8 cellular contexts compared by ENCODE assay signal in genomic region chr20:49045440-49046086, GRCh38. TPM values are rescaled to one million over a fixed set of nuclear protein-coding genes. Genes with fewer than 3 reads are reported as not detected.
DNase-seq lines count a peak whose midpoint lies in the region; ATAC-seq, FAIRE-seq and TF ChIP-seq lines count a peak whose summit lies in the region.

No MANE protein-coding gene starts in this region.

- FAIRE-seq in astrocyte (lab: Jason Lieb, UNC): no peak

- no peak for ATAC-seq in GM21526 (IDR thresholded peaks at IDR 0.05; ENCODE audit: low FRiP score, unreplicated experiment)

- H3K27ac ChIP-seq in astrocyte (ENCODE audit: low read depth, low read length): peak overlapping the region; percentile 95

- no peaks in the 10 kb centered on the region for H3K9me3 ChIP-seq in astrocyte (ENCODE audit: insufficient read depth, low read depth, low read length)

- H3K27me3 ChIP-seq in astrocyte (ENCODE audit: insufficient read depth, low read length): no peaks in the 10 kb centered on the region

- peaks cover 44% of the 10 kb centered on the region for H3K79me2 ChIP-seq in astrocyte (ENCODE audit: insufficient read depth, low read length)

- no peaks in the 10 kb centered on the region for H3K27me3 Mint-ChIP-seq in astrocyte (ENCODE audit: low read depth, unreplicated experiment)
- H3K27me3 Mint-ChIP-seq in immature natural killer cell (ENCODE audit: low read depth in 3 of 3): peaks cover 8 to 14% (median 11%) of the 10 kb centered on the region in 3 donors

- no peak for TF ChIP-seq CTCF in astrocyte (IDR thresholded peaks at IDR 0.05; ENCODE audit: insufficient read depth, low read depth, low read length)

- H3K4me3 Mint-ChIP-seq in astrocyte (ENCODE audit: unreplicated experiment) (peak overlapping the region; percentile 95), immature natural killer cell (peak overlapping the region; percentile 98 to 99 (median 99))

- H3K4me3 ChIP-seq in astrocyte (ENCODE audit: insufficient read depth, low read depth, low read length): peak overlapping the region; percentile 76

- peak overlapping the region; percentile 84 for H3K4me2 ChIP-seq in astrocyte (ENCODE audit: low read length)

- DNase-seq in NCI-H345 treated with DMSO at 0.1 percent for 48 hours (lab: John Stamatoyannopoulos, UW; ENCODE audit: unreplicated experiment): peak; percentile 39
- no peak for DNase-seq in NCI-H345 (lab: John Stamatoyannopoulos, UW)
- DNase-seq in M059J (ENCODE audit: low read depth): peak; percentile 26
- no peak for DNase-seq in astrocyte (ENCODE audit: low read depth)
- DNase-seq in immature natural killer cell: no peak
- peak; percentile 29 to 33 for DNase-seq in stimulated activated CD4-positive, alpha-beta T cell treated with anti-CD3 and anti-CD28 coated beads, Interleukin-2, amount 100 ng/mL, for 24 hours
- DNase-seq in KG1 (lab: John Stamatoyannopoulos, UW): no peak

- peak overlapping the region; percentile 95 for H3K27ac Mint-ChIP-seq in astrocyte (ENCODE audit: unreplicated experiment)
- peak overlapping the region; percentile 94 to 98 (median 98) for H3K27ac Mint-ChIP-seq in immature natural killer cell

- peaks cover 8% of the 10 kb centered on the region for H3K4me1 ChIP-seq in astrocyte (ENCODE audit: insufficient read depth, low read length)

- H3K4me1 Mint-ChIP-seq in astrocyte (ENCODE audit: low read depth, unreplicated experiment) (no peaks in the 10 kb centered on the region), immature natural killer cell (peaks cover 24 to 40% of the 10 kb centered on the region in 2 donors)

- no peaks in the 10 kb centered on the region for H3K9me3 Mint-ChIP-seq in astrocyte (ENCODE audit: unreplicated experiment)
- no peaks in the 10 kb centered on the region for H3K9me3 Mint-ChIP-seq in immature natural killer cell

- peak overlapping the region; percentile 94 for H3K9ac ChIP-seq in astrocyte (ENCODE audit: low read length)

- H3K36me3 ChIP-seq in astrocyte (ENCODE audit: insufficient read depth, low read length): no peaks in the 10 kb centered on the region

- H3K36me3 Mint-ChIP-seq in astrocyte (ENCODE audit: low read depth, unreplicated experiment): peaks cover 3% of the 10 kb centered on the region
- no peaks in the 10 kb centered on the region for H3K36me3 Mint-ChIP-seq in immature natural killer cell

- H4K20me1 ChIP-seq in astrocyte (ENCODE audit: insufficient read depth, low read length): peaks cover 11% of the 10 kb centered on the region

- H2AFZ ChIP-seq in astrocyte (ENCODE audit: low read depth, low read length): peak overlapping the region; percentile 92

RNA-seq across cellular contexts. Expression of gene CSE1L, which starts 0.5 kb away (rescaled TPM):
- 217 and 266 TPM in 2 replicates for total RNA-seq in M059J (2014; rRNA removed; shearing (Covaris generic))
- total RNA-seq in astrocyte: 56.6 and 64.1 TPM in 2 replicates
- 10 to 100 TPM in 2 of 3 donors, 1 to 10 TPM in 1; 8.1 to 21.0 (median 10.3) TPM for polyA plus RNA-seq in immature natural killer cell

Comparison
In these comparisons a context has a peak if more than half of its experiments do, and no peak if none do; other contexts are left out.
1. DNase-seq: peak in NCI-H345 treated with DMSO at 0.1 percent for 48 hours (single experiment), M059J (single experiment) and stimulated activated CD4-positive, alpha-beta T cell treated with anti-CD3 and anti-CD28 coated beads, Interleukin-2, amount 100 ng/mL, for 24 hours (2 of 2); none in NCI-H345 (single experiment), astrocyte (single experiment), immature natural killer cell (0 of 3) and KG1 (single experiment).